Comparison of ENCODE assay signal across 9 cellular contexts in the genomic region with DNA sequence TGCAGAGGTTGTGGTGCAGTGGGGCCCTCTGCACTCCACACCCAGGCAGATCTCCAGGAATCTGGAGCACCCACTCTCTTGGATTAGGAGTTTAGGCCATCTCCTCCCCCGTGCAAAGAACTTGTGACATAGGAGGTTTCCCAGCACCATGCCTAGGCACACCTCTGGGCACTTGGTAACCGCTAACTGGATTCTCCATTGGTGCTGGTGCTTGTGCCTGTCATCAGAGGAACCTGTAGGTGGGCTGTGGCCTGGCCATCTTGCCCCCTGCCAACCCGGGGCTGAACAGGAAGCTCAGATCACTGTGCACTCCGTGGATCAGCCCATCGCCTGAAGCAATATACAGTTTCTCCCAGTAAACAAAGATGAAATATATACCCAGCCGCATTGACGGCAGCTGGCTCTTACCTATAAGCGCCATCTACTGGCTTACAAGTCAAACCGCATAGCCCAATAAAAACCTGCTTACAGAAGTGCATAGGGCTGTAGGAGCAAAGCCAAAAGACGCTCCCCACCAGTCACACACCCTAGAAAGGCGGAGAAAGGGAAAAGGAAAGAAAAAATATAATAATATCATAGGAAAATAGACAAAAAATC. TPM values are rescaled to one million over a fixed set of nuclear protein-coding genes. Genes with fewer than 3 reads are reported as not detected.
DNase-seq lines count a peak whose midpoint lies in the region; ATAC-seq, FAIRE-seq and TF ChIP-seq lines count a peak whose summit lies in the region.
"Had no signal": no experiment of that assay in that cellular context is flagged by ENCODE, and none has a peak within 500 bp of the region (broad histone marks: within the 10 kb centered on the region; RNA-seq: fewer than 3 reads in every experiment).

No MANE protein-coding gene starts in this region.

- no peak overlapping the region for H2BK12ac ChIP-seq in neuronal stem cell (ENCODE audit: low read length)

- H2BK120ac ChIP-seq in neuronal stem cell (ENCODE audit: low read depth, low read length), result no peak overlapping the region

- no peak overlapping the region for H3K14ac ChIP-seq in neuronal stem cell (ENCODE audit: low read length)

- H3K18ac ChIP-seq in neuronal stem cell (ENCODE audit: low read length), result no peak overlapping the region

- H3K36me3 ChIP-seq in neuronal stem cell (replicated peaks in 1 of 2; ENCODE audit: control insufficient read depth in 2 of 2, insufficient read depth in 2 of 2, low read length in 2 of 2), result no peaks in the 10 kb centered on the region
- H3K36me3 ChIP-seq: BLaER1 had no signal

- peaks cover 0 to 4% (median 0%) of the 10 kb centered on the region in 3 experiments for H3K27me3 ChIP-seq in neuronal stem cell (ENCODE audit: control insufficient read depth in 3 of 3, insufficient read depth in 3 of 3, low read depth in 1 of 3, low read length in 3 of 3)

- no peak overlapping the region for H4K8ac ChIP-seq in neuronal stem cell (ENCODE audit: low read depth, low read length)

- peak; percentile 66 for DNase-seq in NCI-H82 (lab: John Stamatoyannopoulos, UW)
- no peak for DNase-seq in NCI-H82 treated with DMSO at 0.1 percent for 48 hours (lab: John Stamatoyannopoulos, UW; ENCODE audit: unreplicated experiment)
- DNase-seq in GM19239 (ENCODE audit: insufficient read length, low spot score), result no peak
- peak; percentile 44 for DNase-seq in NCI-H460 (ENCODE audit: extremely low read depth, low read depth)
- DNase-seq in cardiac fibroblast (ENCODE audit: low read depth in 2 of 2), result peak; percentile 67
- DNase-seq in neuronal stem cell (ENCODE audit: low spot score), result no peak
- DNase-seq in activated effector memory CD4-positive, alpha-beta T cell treated with Interleukin-2 at 50 U/mL for 16 hours, result no peak

- H3K4me2 ChIP-seq in neuronal stem cell (ENCODE audit: insufficient read depth, low read length, poor library complexity, severe bottlenecking), result no peak overlapping the region
- H3K4me2 ChIP-seq: BLaER1 had no signal

- no peak overlapping the region for H4K91ac ChIP-seq in neuronal stem cell (ENCODE audit: low read depth, low read length, poor library complexity)

- no peak overlapping the region for H2BK5ac ChIP-seq in neuronal stem cell (ENCODE audit: low read length)

- H2AK5ac ChIP-seq in neuronal stem cell (ENCODE audit: low read depth, low read length), result no peak overlapping the region

- H3K27ac ChIP-seq in neuronal stem cell (replicated peaks; ENCODE audit: low read length), result no peak overlapping the region
- H3K27ac ChIP-seq: BLaER1 had no signal

- no peak overlapping the region for H2BK15ac ChIP-seq in neuronal stem cell (ENCODE audit: low read length)

- H3K4me3 ChIP-seq in cardiac fibroblast (replicated peaks in 1 of 2; ENCODE audit: low read depth in 2 of 2, low read length in 2 of 2) (no peak overlapping the region), neuronal stem cell (ENCODE audit: low read length in 2 of 2) (no peak overlapping the region)
- H3K4me3 ChIP-seq: BLaER1 had no signal

- no CpG with 5 or more reads among the region's 11 CpGs for WGBS in neuronal stem cell (ENCODE audit: extremely low coverage in 2 of 2, insufficient read length in 2 of 2, insufficient replicate concordance in 1 of 2), 2 donors

- H3K23ac ChIP-seq in neuronal stem cell (ENCODE audit: low read depth, low read length, poor library complexity), result no peak overlapping the region

- H3K4ac ChIP-seq in neuronal stem cell (ENCODE audit: low read length), result no peak overlapping the region

- TF ChIP-seq CTCF in cardiac fibroblast (IDR thresholded peaks at IDR 0.05; ENCODE audit: low read depth, low read length), result peak; percentile 60

- H3K4me1 ChIP-seq in neuronal stem cell (ENCODE audit: control insufficient read depth in 2 of 2, insufficient read depth in 1 of 2, low read depth in 1 of 2, low read length in 2 of 2), result no peaks in the 10 kb centered on the region
- H3K4me1 ChIP-seq: BLaER1 had no signal

- H3K79me1 ChIP-seq in neuronal stem cell (ENCODE audit: low read depth, low read length), result no peaks in the 10 kb centered on the region

- ATAC-seq in HG03432 (IDR thresholded peaks at IDR 0.05; ENCODE audit: unreplicated experiment), result peak; percentile 90

- no peak overlapping the region for H3K9ac ChIP-seq in neuronal stem cell (ENCODE audit: low read depth, low read length, poor library complexity)
- H3K9ac ChIP-seq: BLaER1 had no signal

- H2AFZ ChIP-seq in neuronal stem cell (ENCODE audit: low read length), result peak overlapping the region; percentile 32

- FAIRE-seq in GM19239 (lab: Jason Lieb, UNC), result peak; percentile 18

- no peaks in the 10 kb centered on the region for H3K9me3 ChIP-seq in neuronal stem cell (replicated peaks in 1 of 2; ENCODE audit: control insufficient read depth in 2 of 2, insufficient read depth in 1 of 2, low read depth in 1 of 2, low read length in 2 of 2)

RNA-seq across cellular contexts. Expression of gene TEX13B, which starts 19.1 kb away (rescaled TPM):
- not detected in 2 replicates for total RNA-seq in NCI-H460 (2014; rRNA removed; shearing (Covaris generic))
- not detected in 2 replicates for polyA plus RNA-seq in NCI-H460 (2014; cell fraction: nucleus; rRNA removed)
- not detected for polyA plus RNA-seq in neuronal stem cell (2013, experiment 1 of 2)
- 0.04 TPM for polyA plus RNA-seq in neuronal stem cell (2013, experiment 2 of 2)

RNA-seq across cellular contexts. Expression of gene VSIG1, which starts 43.5 kb away (rescaled TPM):
- not detected in 2 replicates for total RNA-seq in NCI-H460 (2014; rRNA removed; shearing (Covaris generic))
- not detected in 2 replicates for polyA plus RNA-seq in NCI-H460 (2014; cell fraction: nucleus; rRNA removed)
- 0.47 TPM for polyA plus RNA-seq in neuronal stem cell (2013, experiment 1 of 2)
- 0.43 TPM for polyA plus RNA-seq in neuronal stem cell (2013, experiment 2 of 2)

Comparison
In these comparisons a context has a peak if more than half of its experiments do, and no peak if none do; other contexts are left out.
1. DNase-seq: peak in NCI-H82 (single experiment), NCI-H460 (single experiment) and cardiac fibroblast (2 of 2); none in NCI-H82 treated with DMSO at 0.1 percent for 48 hours (single experiment), GM19239 (single experiment), neuronal stem cell (single experiment) and activated effector memory CD4-positive, alpha-beta T cell treated with Interleukin-2 at 50 U/mL for 16 hours (single experiment).